Comparison of ENCODE assay signal across 12 cellular contexts in genomic region chr21:34548782-34549376, GRCh38. TPM values are rescaled to one million over a fixed set of nuclear protein-coding genes. Genes with fewer than 3 reads are reported as not detected.
DNase-seq lines count a peak whose midpoint lies in the region; ATAC-seq and TF ChIP-seq lines count a peak whose summit lies in the region.
"Had no signal": no experiment of that assay in that cellular context is flagged by ENCODE, and none has a peak within 500 bp of the region (broad histone marks: within the 10 kb centered on the region; RNA-seq: fewer than 3 reads in every experiment).

No MANE protein-coding gene starts in this region.

- no peak overlapping the region for H3K4ac ChIP-seq in trophoblast cell (ENCODE audit: low read depth, low read length)

- H4K91ac ChIP-seq in trophoblast cell (ENCODE audit: low read depth, low read length) = no peak overlapping the region

- TF ChIP-seq POLR2A in HCT116 (IDR thresholded peaks at IDR 0.05; ENCODE audit: borderline replicate concordance, extremely low read depth, insufficient read depth, insufficient read length) = no peak

- no peak overlapping the region for H4K8ac ChIP-seq in trophoblast cell (ENCODE audit: low read depth, low read length)

- peaks cover 14% of the 10 kb centered on the region for H3K79me1 ChIP-seq in trophoblast cell (ENCODE audit: low read length)

- no peaks in the 10 kb centered on the region for H4K20me1 ChIP-seq in HCT116 (ENCODE audit: insufficient read depth)

- RAD21 ChIA-PET in HCT116 (lab: Charles Lee; ENCODE audit: low non-redundant PET in 1 of 2, low total read pairs in 2 of 2, uncharacterized antibody in 2 of 2, unreplicated experiment in 2 of 2) = no interaction called here

- H3K4me3 ChIP-seq in HCT116 (replicated peaks in 1 of 2; ENCODE audit: low read depth in 1 of 2, low read length in 2 of 2) (no peak overlapping the region), trophoblast cell (ENCODE audit: low read depth, low read length) (peak overlapping the region; percentile 27)

- H2BK5ac ChIP-seq in trophoblast cell (ENCODE audit: low read depth, low read length, poor library complexity) = no peak overlapping the region

- H3K9ac ChIP-seq in HCT116 (ENCODE audit: low read length) = no peak overlapping the region
- H3K9ac ChIP-seq in trophoblast cell (ENCODE audit: low read length) = no peak overlapping the region

- H3K9me3 ChIP-seq in HCT116 (ENCODE audit: control insufficient read depth in 1 of 2, insufficient read depth in 1 of 2, low read depth in 1 of 2, low read length in 2 of 2) = no peaks in the 10 kb centered on the region
- H3K9me3 ChIP-seq in trophoblast cell (ENCODE audit: insufficient read depth, low read depth, low read length) = peaks cover 4% of the 10 kb centered on the region

- no peak overlapping the region for H2BK120ac ChIP-seq in trophoblast cell (ENCODE audit: insufficient read depth, low read length, poor library complexity)

- no peak for ATAC-seq in HCT116
- no peak for ATAC-seq in GM21786 (IDR thresholded peaks at IDR 0.05; ENCODE audit: unreplicated experiment)

- H3K27ac ChIP-seq in HCT116 (ENCODE audit: low read depth, low read length) (no peak overlapping the region), trophoblast cell (ENCODE audit: low read depth, low read length) (no peak overlapping the region)

- H3K14ac ChIP-seq in trophoblast cell (ENCODE audit: low read length) = peak overlapping the region; percentile 3

- CTCF ChIA-PET in HCT116 (lab: Charles Lee) = no interaction called here

- H3K27me3 ChIP-seq in HCT116 (ENCODE audit: insufficient read depth, low read length) (no peaks in the 10 kb centered on the region), trophoblast cell (ENCODE audit: insufficient read depth, low read length) (no peaks in the 10 kb centered on the region)

- POLR2A ChIA-PET in HCT116 (lab: Charles Lee) = no interaction called here

- no TSS peak for BruUV-seq in HCT116 (replicated peaks; lab: Mats Ljungman, UMichigan)

- H3K18ac ChIP-seq in trophoblast cell (ENCODE audit: low read length) = no peak overlapping the region

- H3K4me1 ChIP-seq in HCT116 (ENCODE audit: control insufficient read depth in 1 of 2, insufficient read depth in 2 of 2, low read length in 2 of 2) (peaks cover 17 to 40% of the 10 kb centered on the region in 2 experiments), trophoblast cell (ENCODE audit: control insufficient read depth in 1 of 2, insufficient read depth in 2 of 2, low read length in 2 of 2) (peaks cover 15% of the 10 kb centered on the region in 2 experiments)

- intact Hi-C loops in HCT116 (cut with micrococcal nuclease) = no loop called here

- no peaks in the 10 kb centered on the region for H3K36me3 ChIP-seq in HCT116 (ENCODE audit: control insufficient read depth in 1 of 2, insufficient read depth in 2 of 2, low read length in 2 of 2)
- no peaks in the 10 kb centered on the region for H3K36me3 ChIP-seq in trophoblast cell (ENCODE audit: control insufficient read depth in 1 of 2, insufficient read depth in 2 of 2, low read length in 2 of 2)

- no peak for TF ChIP-seq RAD21 in HCT116 (IDR thresholded peaks at IDR 0.05; ENCODE audit: low read depth)

- no CpG with 5 or more reads among the region's 11 CpGs for WGBS in trophoblast cell (ENCODE audit: extremely low coverage, insufficient coverage, insufficient read length)

- no peaks in the 10 kb centered on the region for H3K9me2 ChIP-seq in HCT116 (ENCODE audit: insufficient read depth)

- no peak overlapping the region for H4K12ac ChIP-seq in trophoblast cell (ENCODE audit: low read depth, low read length)

- H2AFZ ChIP-seq in HCT116 (ENCODE audit: low read depth, low read length, poor library complexity, severe bottlenecking) = no peak overlapping the region
- no peak overlapping the region for H2AFZ ChIP-seq in trophoblast cell (ENCODE audit: insufficient read depth, low read length, poor library complexity)

- no peak overlapping the region for H2BK12ac ChIP-seq in trophoblast cell (ENCODE audit: low read length)

- H3K23ac ChIP-seq in trophoblast cell (ENCODE audit: low read length) = no peak overlapping the region

- H3K79me2 ChIP-seq in HCT116 (ENCODE audit: insufficient read depth, low read length) (no peaks in the 10 kb centered on the region), trophoblast cell (ENCODE audit: control insufficient read depth, insufficient read depth, low read length, poor library complexity) (peaks cover 4% of the 10 kb centered on the region)

- no peak for TF ChIP-seq CTCF in HCT116 (IDR thresholded peaks at IDR 0.05 in 2 of 3, conservative IDR thresholded peaks at IDR 0.05 in 1 of 3; ENCODE audit: borderline replicate concordance in 1 of 3, insufficient read depth in 1 of 3, low read depth in 2 of 3, low read length in 2 of 3)

- no peak overlapping the region for H2AK5ac ChIP-seq in trophoblast cell (ENCODE audit: low read length)

- H3K4me2 ChIP-seq in HCT116 (ENCODE audit: low read length) = no peak overlapping the region
- H3K4me2 ChIP-seq in trophoblast cell (ENCODE audit: low read length) = no peak overlapping the region

- DNase-seq in COLO668 (lab: John Stamatoyannopoulos, UW; ENCODE audit: unreplicated experiment) (peak; percentile 73), HCT116 (ENCODE audit: low read depth, low spot score) (no peak), SW480 (ENCODE audit: low spot score) (peak; percentile 53), trophoblast cell (peak in 1 of 2 donors; percentile 58), NCI-H2196 treated with DMSO at 0.1 percent for 48 hours (lab: John Stamatoyannopoulos, UW; ENCODE audit: unreplicated experiment) (no peak), DMS114 treated with DMSO at 0.1 percent for 48 hours (lab: John Stamatoyannopoulos, UW; ENCODE audit: unreplicated experiment) (no peak)
- DNase-seq: CD4-positive, alpha-beta T cell; NCI-H1417 treated with DMSO at 0.1 percent for 48 hours; NCI-H2081; NCI-H2227 treated with DMSO at 0.1 percent for 48 hours; NCI-H524 treated with DMSO at 0.1 percent for 48 hours had no signal

TF ChIP-seq in HCT116, 20 proteins besides CTCF, POLR2A, EP300 and RAD21:
- TF ChIP-seq MAX (IDR thresholded peaks at IDR 0.05) (peak; percentile 48), EZH2phosphoT487 (IDR thresholded peaks at IDR 0.05; ENCODE audit: borderline replicate concordance) (no peak), EGR1 (IDR thresholded peaks at IDR 0.05; ENCODE audit: low read depth) (no peak)
TF ChIP-seq in HCT116: peak in this region for 1.

RNA-seq across cellular contexts. Expression of gene KCNE1, which starts 36.9 kb away (rescaled TPM):
- not detected for total RNA-seq in HCT116 (2021; ENCODE audit: unreplicated experiment)
- polyA plus RNA-seq in HCT116 (2012) = 0.09 and 0.10 TPM in 2 replicates
- 0.37 TPM in 2 replicates for polyA plus RNA-seq in trophoblast cell (2013)
- total RNA-seq: CD4-positive, alpha-beta T cell had no signal

Comparison
In these comparisons a context has a peak if more than half of its experiments do, and no peak if none do; other contexts are left out.
1. DNase-seq: peak in COLO668 (single experiment) and SW480 (single experiment); none in HCT116 (single experiment), NCI-H2196 treated with DMSO at 0.1 percent for 48 hours (single experiment) and DMS114 treated with DMSO at 0.1 percent for 48 hours (single experiment).